Comparison of ENCODE assay signal across 16 cellular contexts in the genomic region with DNA sequence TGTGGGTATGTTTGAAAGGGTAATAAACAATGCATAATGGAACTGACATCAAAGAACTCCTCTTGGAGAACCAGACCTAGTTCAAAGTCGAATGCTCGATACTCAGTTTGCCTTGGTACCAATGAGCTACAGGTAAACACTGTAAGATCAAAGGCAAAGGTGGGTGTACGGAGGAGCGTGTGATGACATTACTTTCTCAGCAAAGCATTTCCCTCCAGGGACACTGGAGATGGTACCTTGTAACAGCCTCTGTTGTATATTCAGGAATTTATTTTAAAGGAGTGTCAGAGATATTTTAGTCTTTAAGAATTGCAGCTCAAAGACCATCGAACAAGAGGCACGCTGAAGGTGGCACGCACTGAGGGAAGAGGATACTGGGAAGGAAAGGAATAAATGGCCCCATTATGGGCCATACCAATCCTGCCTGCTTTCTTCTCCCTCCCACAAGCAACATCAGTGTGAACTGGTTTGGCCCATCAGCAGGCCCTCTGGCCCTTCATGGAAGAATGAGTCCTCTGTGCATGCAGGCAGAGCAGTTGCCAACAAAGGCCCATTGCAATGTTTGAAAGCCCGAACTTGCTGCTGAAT.
DNase-seq lines count a peak whose midpoint lies in the region; FAIRE-seq and TF ChIP-seq lines count a peak whose summit lies in the region.
"Had no signal": no experiment of that assay in that cellular context is flagged by ENCODE, and none has a peak within 500 bp of the region (broad histone marks: within the 10 kb centered on the region; RNA-seq: fewer than 3 reads in every experiment).

No MANE protein-coding gene starts in this region.

- no peak overlapping the region for H2AFZ ChIP-seq in keratinocyte (ENCODE audit: control insufficient read depth, low read length)

- no peak for FAIRE-seq in keratinocyte (lab: Jason Lieb, UNC)

- TF ChIP-seq CTCF in breast epithelium (IDR thresholded peaks at IDR 0.05) (no peak), keratinocyte (optimal IDR thresholded peaks at IDR 0.05 in 1 of 3, IDR thresholded peaks at IDR 0.05 in 1 of 3, conservative IDR thresholded peaks at IDR 0.05 in 1 of 3; ENCODE audit: extremely low read depth in 1 of 3, insufficient read depth in 2 of 3, low read length in 3 of 3) (no peak)

- intact Hi-C loops in breast epithelium (cut with DNase I; ENCODE audit: low total_unique reads), result no loop called here

- no peaks in the 10 kb centered on the region for H3K79me2 ChIP-seq in keratinocyte (ENCODE audit: control insufficient read depth, insufficient read depth, low read length)

- no peaks in the 10 kb centered on the region for H3K9me1 ChIP-seq in keratinocyte (ENCODE audit: control insufficient read depth, extremely low read depth, insufficient read depth, low read length)

- H3K9ac ChIP-seq in keratinocyte (ENCODE audit: control insufficient read depth, extremely low read depth, insufficient read depth, low read length), result no peak overlapping the region

- H3K4me3 ChIP-seq in breast epithelium, result no peak overlapping the region
- no peak overlapping the region for H3K4me3 ChIP-seq in keratinocyte (ENCODE audit: control insufficient read depth in 2 of 3, extremely low read depth in 1 of 3, insufficient read depth in 2 of 3, low read depth in 1 of 3, low read length in 3 of 3)
- H3K4me3 ChIP-seq: adrenal gland had no signal

- H3K4me1 ChIP-seq in breast epithelium (peaks cover 3 to 12% of the 10 kb centered on the region in 2 donors), keratinocyte (ENCODE audit: control insufficient read depth, extremely low read depth, insufficient read depth, low read length) (peaks cover 44% of the 10 kb centered on the region)

- peak overlapping the region; percentile 57 to 88 for H3K27ac ChIP-seq in breast epithelium
- peak overlapping the region; percentile 97 for H3K27ac ChIP-seq in keratinocyte (ENCODE audit: control insufficient read depth, insufficient read depth, low read length)
- H3K27ac ChIP-seq in substantia nigra (ENCODE audit: low read depth, low read length, poor library complexity, severe bottlenecking), result peak overlapping the region; percentile 63
- H3K27ac ChIP-seq: 22Rv1, adrenal gland had no signal

- H3K27me3 ChIP-seq in breast epithelium (no peaks in the 10 kb centered on the region), keratinocyte (ENCODE audit: control insufficient read depth, extremely low read depth, insufficient read depth, low read length) (no peaks in the 10 kb centered on the region)

- no peak for TF ChIP-seq POLR2A in breast epithelium (IDR thresholded peaks at IDR 0.05)

- dilution Hi-C loops in keratinocyte (cut with MboI; ENCODE audit: extremely low pct_ligation_motif_present, low sequenced_read_pairs), result no loop called here

- H3K9me3 ChIP-seq in breast epithelium (no peaks in the 10 kb centered on the region), keratinocyte (ENCODE audit: control insufficient read depth, low read depth, low read length) (no peaks in the 10 kb centered on the region)
- H3K9me3 ChIP-seq: adrenal gland had no signal

- DNase-seq in DMS153 (lab: John Stamatoyannopoulos, UW) (peak; percentile 5), DMS153 treated with DMSO at 0.1 percent for 48 hours (lab: John Stamatoyannopoulos, UW; ENCODE audit: unreplicated experiment) (no peak), breast epithelium (ENCODE audit: low spot score in 2 of 2) (peak in 1 of 2 donors; percentile 81), keratinocyte (ENCODE audit: low read depth, low spot score) (no peak), substantia nigra (lab: John Stamatoyannopoulos, UW) (peak in 47 of 49 donors; percentile 18 to 90 (median 66)), SHP77 (lab: John Stamatoyannopoulos, UW) (no peak), EL (no peak), SIG-M5 (lab: John Stamatoyannopoulos, UW) (no peak)
- DNase-seq: activated CD4-positive, alpha-beta T cell treated with anti-CD3 and anti-CD28 coated beads for 48 hours; activated T-cell treated with anti-CD3 and anti-CD28 coated beads, Interleukin-2, amount 50 U/mL, for 4 hours; adrenal gland; CD8-positive, alpha-beta T cell; left colon; natural killer cell; NCI-H2107 had no signal

- H3K36me3 ChIP-seq in breast epithelium (no peaks in the 10 kb centered on the region), keratinocyte (ENCODE audit: control insufficient read depth in 2 of 2, extremely low read depth in 1 of 2, insufficient read depth in 2 of 2, low read length in 2 of 2) (no peaks in the 10 kb centered on the region)
- H3K36me3 ChIP-seq: adrenal gland had no signal

- no peaks in the 10 kb centered on the region for H4K20me1 ChIP-seq in keratinocyte (ENCODE audit: control insufficient read depth, extremely low read depth, insufficient read depth, low read length)

- H3K4me2 ChIP-seq in keratinocyte (ENCODE audit: control insufficient read depth, extremely low read depth, insufficient read depth, low read depth, low read length), result peak overlapping the region; percentile 99

Comparison
In these comparisons a context has a peak if more than half of its experiments do, and no peak if none do; other contexts are left out.
1. DNase-seq: peak in DMS153 (single experiment) and substantia nigra (47 of 49); none in DMS153 treated with DMSO at 0.1 percent for 48 hours (single experiment), keratinocyte (single experiment), SHP77 (0 of 2), EL (single experiment) and SIG-M5 (single experiment).
2. Peak in every context shown above with its lines, with median percentiles within 50 percentile points of each other: H3K27ac ChIP-seq.